Comparison of ENCODE assay signal across 8 cellular contexts in genomic region chr2:8685697-8686358, GRCh38. TPM values are rescaled to one million over a fixed set of nuclear protein-coding genes. Genes with fewer than 3 reads are reported as not detected.
DNase-seq lines count a peak whose midpoint lies in the region; ATAC-seq and TF ChIP-seq lines count a peak whose summit lies in the region.

No MANE protein-coding gene starts in this region.

- H2AFZ ChIP-seq in fibroblast of lung (ENCODE audit: low read length), result no peak overlapping the region

- H3K4me1 Mint-ChIP-seq in activated T-cell treated with anti-CD3 and anti-CD28 coated beads, Interleukin-2, amount 50 U/mL, for 4 hours (ENCODE audit: low read depth), result peaks cover 9% of the 10 kb centered on the region
- peaks cover 30 to 35% (median 31%) of the 10 kb centered on the region in 3 donors for H3K4me1 Mint-ChIP-seq in naive B cell

- no peak overlapping the region for H3K27ac ChIP-seq in fibroblast of lung (ENCODE audit: insufficient read depth, low read length)

- no peak overlapping the region for H3K27ac Mint-ChIP-seq in naive B cell

- peak overlapping the region; percentile 56 for H3K4me3 Mint-ChIP-seq in activated T-cell treated with anti-CD3 and anti-CD28 coated beads, Interleukin-2, amount 50 U/mL, for 4 hours
- H3K4me3 Mint-ChIP-seq in naive B cell, result peak overlapping the region in 6 of 8 donors; percentile 26 to 70 (median 52)

- peaks cover 18% of the 10 kb centered on the region for H3K36me3 ChIP-seq in NT2/D1 (ENCODE audit: insufficient read depth, insufficient read length, low read length)
- no peaks in the 10 kb centered on the region for H3K36me3 ChIP-seq in fibroblast of lung (ENCODE audit: control insufficient read depth, insufficient read depth, low read length)

- peaks cover 1% of the 10 kb centered on the region; the same call in 1 of the 2 replicates for H3K9me3 ChIP-seq in NT2/D1 (ENCODE audit: insufficient read depth, low read length)
- no peaks in the 10 kb centered on the region for H3K9me3 ChIP-seq in fibroblast of lung (ENCODE audit: control insufficient read depth, insufficient read depth, low read depth, low read length)

- H3K27me3 ChIP-seq in NT2/D1 (ENCODE audit: insufficient read depth, insufficient read length) (no peaks in the 10 kb centered on the region), fibroblast of lung (ENCODE audit: control insufficient read depth, insufficient read depth, low read length) (no peaks in the 10 kb centered on the region)

- H3K79me2 ChIP-seq in fibroblast of lung (ENCODE audit: control insufficient read depth, insufficient read depth, low read length), result peaks cover 19% of the 10 kb centered on the region

- H3K9me3 Mint-ChIP-seq in activated T-cell treated with anti-CD3 and anti-CD28 coated beads, Interleukin-2, amount 50 U/mL, for 4 hours, result no peaks in the 10 kb centered on the region
- H3K9me3 Mint-ChIP-seq in naive B cell, result peaks cover 0 to 9% (median 5%) of the 10 kb centered on the region in 7 donors

- no peaks in the 10 kb centered on the region for H4K20me1 ChIP-seq in fibroblast of lung (ENCODE audit: control insufficient read depth, extremely low read depth, insufficient read depth, low read length)

- peaks cover 21% of the 10 kb centered on the region for H3K36me3 Mint-ChIP-seq in activated T-cell treated with anti-CD3 and anti-CD28 coated beads, Interleukin-2, amount 50 U/mL, for 4 hours (ENCODE audit: insufficient read depth)
- peaks cover 0 to 6% of the 10 kb centered on the region in 2 donors for H3K36me3 Mint-ChIP-seq in naive B cell

- peak; percentile 58 to 89 for TF ChIP-seq CTCF in fibroblast of lung (conservative IDR thresholded peaks at IDR 0.05 in 1 of 2, IDR thresholded peaks at IDR 0.05 in 1 of 2; ENCODE audit: low read depth in 1 of 2, low read length in 2 of 2)

- peak overlapping the region; percentile 90 for H3K9ac ChIP-seq in NT2/D1 (ENCODE audit: insufficient read length, low read depth)
- H3K9ac ChIP-seq in fibroblast of lung (ENCODE audit: insufficient read depth, low read length), result peak overlapping the region; percentile 51

- peak; percentile 60 for DNase-seq in NK-92 treated with Interleukin-12 subunit alpha and Interleukin-12 subunit beta, amount 100 ng/mL, for 24 hours (lab: John Stamatoyannopoulos, UW)
- DNase-seq in NK-92 (lab: John Stamatoyannopoulos, UW; ENCODE audit: unreplicated experiment) (no peak), NT2/D1 (ENCODE audit: low read depth, low spot score) (peak; percentile 47), fibroblast of lung (ENCODE audit: low read depth in 2 of 2) (peak; percentile 24 to 35), naive B cell (peak; percentile 72)
- DNase-seq in activated T-cell treated with anti-CD3 and anti-CD28 coated beads, Interleukin-2, amount 50 U/mL, for 4 hours, result peak; percentile 80
- peak; percentile 54 to 88 (median 74) for DNase-seq in stimulated activated naive CD4-positive, alpha-beta T cell (lab: John Stamatoyannopoulos, UW)

- peaks cover 5% of the 10 kb centered on the region for H3K27me3 Mint-ChIP-seq in activated T-cell treated with anti-CD3 and anti-CD28 coated beads, Interleukin-2, amount 50 U/mL, for 4 hours (ENCODE audit: low read depth)
- H3K27me3 Mint-ChIP-seq in naive B cell, result peaks cover 44 to 56% (median 53%) of the 10 kb centered on the region in 3 donors

- H3K4me1 ChIP-seq in NT2/D1 (ENCODE audit: insufficient read depth, insufficient read length) (no peaks in the 10 kb centered on the region), fibroblast of lung (ENCODE audit: control insufficient read depth, extremely low read depth, insufficient read depth, low read length) (no peaks in the 10 kb centered on the region)

- H3K4me3 ChIP-seq in NT2/D1 (ENCODE audit: insufficient read length, low read depth) (peak overlapping the region; percentile 55), fibroblast of lung (replicated peaks in 1 of 4; ENCODE audit: control extremely low read depth in 1 of 4, insufficient read depth in 1 of 4, low read depth in 3 of 4, low read length in 4 of 4) (peak overlapping the region in 3 of 4 experiments; percentile 54 to 95 (median 60))

- H3K4me2 ChIP-seq in fibroblast of lung (ENCODE audit: extremely low read depth, insufficient read depth, low read length), result peak overlapping the region; percentile 88

- ATAC-seq in HG03342 (IDR thresholded peaks at IDR 0.05; ENCODE audit: unreplicated experiment) (peak; percentile 31), naive B cell (ENCODE audit: low read depth in 2 of 2) (peak; percentile 29 to 40)
- ATAC-seq in activated T-cell treated with anti-CD3 and anti-CD28 coated beads, Interleukin-2, amount 50 U/mL, for 4 hours, result peak; percentile 29 to 31

RNA-seq across cellular contexts. Expression of gene ID2, which starts 4.0 kb away (rescaled TPM):
- 100 to 1,000 TPM; 192 to 271 (median 225) TPM for total RNA-seq in activated T-cell treated with anti-CD3 and anti-CD28 coated beads, Interleukin-2, amount 50 U/mL, for 4 hours
- total RNA-seq in fibroblast of lung, result 66.6 and 150 TPM in 2 replicates
- 23.1 and 92.5 TPM in 2 replicates for polyA plus RNA-seq in fibroblast of lung
- polyA plus RNA-seq in fibroblast of lung (2012), result 19.0 and 59.9 TPM in 2 replicates
- 20.2 and 61.7 TPM in 2 replicates for polyA minus RNA-seq in fibroblast of lung (ENCODE audit: low replicate concordance)
- 1 to 10 TPM; 3.2 to 9.4 (median 4.0) TPM for polyA plus RNA-seq in naive B cell (ENCODE audit: low read depth in 6 of 6)
